Comparison of ENCODE assay signal across 8 cellular contexts in genomic region chr20:35615667-35616464, GRCh38. TPM values are rescaled to one million over a fixed set of nuclear protein-coding genes. Genes with fewer than 3 reads are reported as not detected.
DNase-seq lines count a peak whose midpoint lies in the region; ATAC-seq and TF ChIP-seq lines count a peak whose summit lies in the region.

TSS of gene SPAG4 (plus strand) at chr20:35615829. CDS start at chr20:35616004, 175 bp downstream.

- TF ChIP-seq CTCF in GM12875 (IDR thresholded peaks at IDR 0.05; ENCODE audit: borderline replicate concordance, insufficient read depth, low read depth, low read length) (no peak), right atrium auricular region (IDR thresholded peaks at IDR 0.05) (no peak), vagina (IDR thresholded peaks at IDR 0.05) (no peak)

- peak within 1 kb of the TSS; percentile 94 for H3K27ac Mint-ChIP-seq in T-helper 1 cell treated with Interleukin-12 subunit alpha and Interleukin-12 subunit beta and Interleukin-4 antibody, amounts not matched to agents 30 μg/mL and 1 μg/mL, for 36 hours

- no peaks in the 10 kb centered on the region for H3K36me3 ChIP-seq in right atrium auricular region
- no peaks in the 10 kb centered on the region for H3K36me3 ChIP-seq in vagina

- TF ChIP-seq POLR2A in vagina (IDR thresholded peaks at IDR 0.05), result peak in 1 of 2 donors; percentile 37

- peak; percentile 72 for ATAC-seq in HG02642 (IDR thresholded peaks at IDR 0.05; ENCODE audit: poor library complexity, unreplicated experiment)

- intact Hi-C loops in vagina (cut with DNase I), result loop anchor here (5.0 kb wide), 1 partner anchor 51 kb away; no protein-coding TSS in a partner anchor

- H3K4me1 ChIP-seq in right atrium auricular region, result peaks cover 0 to 36% of the 10 kb centered on the region in 2 donors
- peaks cover 33% of the 10 kb centered on the region for H3K4me1 ChIP-seq in vagina

- H3K27me3 ChIP-seq in right atrium auricular region (no peaks in the 10 kb centered on the region), vagina (no peaks in the 10 kb centered on the region)

- H3K36me3 Mint-ChIP-seq in T-helper 1 cell treated with Interleukin-12 subunit alpha and Interleukin-12 subunit beta and Interleukin-4 antibody, amounts not matched to agents 30 μg/mL and 1 μg/mL, for 36 hours (ENCODE audit: low read depth), result no peaks in the 10 kb centered on the region

- peaks cover 27% of the 10 kb centered on the region for H3K4me1 Mint-ChIP-seq in T-helper 1 cell treated with Interleukin-12 subunit alpha and Interleukin-12 subunit beta and Interleukin-4 antibody, amounts not matched to agents 30 μg/mL and 1 μg/mL, for 36 hours (ENCODE audit: low read depth)

- H3K27me3 Mint-ChIP-seq in T-helper 1 cell treated with Interleukin-12 subunit alpha and Interleukin-12 subunit beta and Interleukin-4 antibody, amounts not matched to agents 30 μg/mL and 1 μg/mL, for 36 hours (ENCODE audit: low read depth), result no peaks in the 10 kb centered on the region

- H3K9me3 ChIP-seq in right atrium auricular region, result no peaks in the 10 kb centered on the region
- H3K9me3 ChIP-seq in vagina, result no peaks in the 10 kb centered on the region

- H3K4me3 ChIP-seq in GM12875 (ENCODE audit: low read depth, low read length) (peak within 1 kb of the TSS; percentile 40), right atrium auricular region (peak within 1 kb of the TSS; percentile 49 to 69), vagina (peak within 1 kb of the TSS; percentile 57 to 64)

- peak within 1 kb of the TSS; percentile 87 for H3K4me3 Mint-ChIP-seq in T-helper 1 cell treated with Interleukin-12 subunit alpha and Interleukin-12 subunit beta and Interleukin-4 antibody, amounts not matched to agents 30 μg/mL and 1 μg/mL, for 36 hours

- H3K27ac ChIP-seq in right atrium auricular region, result peak within 1 kb of the TSS; percentile 90 to 94
- peak within 1 kb of the TSS; percentile 87 for H3K27ac ChIP-seq in vagina

- DNase-seq in NCI-H1417 treated with DMSO at 0.1 percent for 48 hours (lab: John Stamatoyannopoulos, UW) (peak; percentile 98), amniotic stem cell (lab: John Stamatoyannopoulos, UW) (peak; percentile 99), right atrium auricular region (ENCODE audit: low spot score) (peak; percentile 98), pulmonary artery endothelial cell (ENCODE audit: low read depth, low spot score) (no peak), vagina (ENCODE audit: extremely low spot score in 2 of 2) (peak; percentile 99)

- no peaks in the 10 kb centered on the region for H3K9me3 Mint-ChIP-seq in T-helper 1 cell treated with Interleukin-12 subunit alpha and Interleukin-12 subunit beta and Interleukin-4 antibody, amounts not matched to agents 30 μg/mL and 1 μg/mL, for 36 hours

RNA-seq across cellular contexts. Expression of gene SPAG4, which starts in this region (rescaled TPM):
- total RNA-seq in right atrium auricular region (1 to 10 TPM; 4.6 to 5.5 TPM), pulmonary artery endothelial cell (6.7 and 13.7 TPM in 2 replicates), vagina (6.9 TPM)
